In the genomic region with DNA sequence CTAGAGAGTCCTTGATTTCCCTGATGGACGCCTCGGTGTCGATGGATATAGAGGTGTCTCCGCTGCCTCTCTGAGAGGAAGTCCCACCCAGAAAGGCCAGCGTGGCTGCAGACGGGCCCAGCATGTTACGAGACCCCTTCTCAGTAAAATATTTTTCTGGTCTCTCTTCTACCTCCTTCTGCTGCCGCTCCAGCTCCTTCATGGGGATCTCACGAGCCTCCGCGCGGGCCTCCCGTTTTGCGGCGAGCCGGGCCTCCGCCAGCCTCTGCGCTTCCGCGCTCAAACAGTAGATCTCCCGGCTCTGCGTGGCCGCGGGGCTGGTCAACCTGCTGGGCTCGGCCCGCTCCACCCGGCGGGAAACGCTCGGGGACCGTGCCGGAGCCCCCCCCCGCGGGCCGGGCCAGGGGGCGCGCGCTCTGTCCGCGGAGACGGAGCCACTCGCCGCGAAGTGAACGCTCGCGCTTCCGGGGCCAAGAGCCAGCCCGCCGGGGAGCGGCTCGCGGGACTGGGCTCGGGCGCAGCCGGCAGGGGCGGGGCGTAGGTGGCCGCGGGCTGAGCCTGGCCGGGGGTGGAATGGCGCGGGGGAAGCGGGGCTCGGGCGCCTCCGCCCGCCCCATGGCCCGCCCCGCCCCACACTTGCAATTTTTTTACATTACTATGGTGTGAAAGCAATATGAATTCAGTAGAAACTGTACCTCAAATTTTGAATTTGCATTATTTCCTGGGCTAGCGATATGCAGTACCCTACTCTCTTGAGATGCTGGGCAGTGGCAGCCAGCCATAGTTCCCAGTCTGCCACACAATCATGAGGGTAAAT, we compare ENCODE assay signal across 8 cellular contexts. TPM values are rescaled to one million over a fixed set of nuclear protein-coding genes. Genes with fewer than 3 reads are reported as not detected.
A peak's percentile ranks its signal among the peaks of the same experiment; 100 is the strongest.
DNase-seq lines count a peak whose midpoint lies in the region; ATAC-seq, FAIRE-seq and TF ChIP-seq lines count a peak whose summit lies in the region.

No MANE protein-coding gene starts in this region.

- no peak overlapping the region for H3K27ac ChIP-seq in HUES64 (ENCODE audit: low read depth, low read length)
- H3K27ac ChIP-seq in right atrium auricular region = peak overlapping the region; percentile 82 to 84

- 10% methylated on average over 61 of the region's 71 CpGs for WGBS in HUES64

- H3K9ac ChIP-seq in HUES64 (ENCODE audit: low read depth, low read length) = peak overlapping the region; percentile 79

- H3K27me3 ChIP-seq in HUES64 (ENCODE audit: insufficient read depth, low read length) (peaks cover 9% of the 10 kb centered on the region), right atrium auricular region (no peaks in the 10 kb centered on the region)

- TF ChIP-seq CTCF in right atrium auricular region (IDR thresholded peaks at IDR 0.05) = peak in 1 of 2 donors; percentile 26

- H3K4me3 ChIP-seq in HUES64 (ENCODE audit: low read length) (peak overlapping the region; percentile 63), right atrium auricular region (peak overlapping the region; percentile 78 to 79)

- peak; percentile 85 for DNase-seq in Daoy (ENCODE audit: low read depth)
- peak; percentile 50 for DNase-seq in T follicular helper cell (ENCODE audit: low read depth)
- DNase-seq in amniotic epithelial cell (ENCODE audit: low read depth) = peak; percentile 57
- DNase-seq in right atrium auricular region (ENCODE audit: low spot score) = peak; percentile 60
- DNase-seq in pulmonary artery endothelial cell (ENCODE audit: low read depth, low spot score) = peak; percentile 1
- peak; percentile 93 for DNase-seq in urothelium cell line (ENCODE audit: low spot score)

- ATAC-seq in GM21515 (IDR thresholded peaks at IDR 0.05; ENCODE audit: unreplicated experiment) = peak; percentile 93

- H3K36me3 ChIP-seq in HUES64 (ENCODE audit: insufficient read depth, low read length) = no peaks in the 10 kb centered on the region
- H3K36me3 ChIP-seq in right atrium auricular region = no peaks in the 10 kb centered on the region

- H3K9me3 ChIP-seq in HUES64 (ENCODE audit: insufficient read depth, low read depth, low read length) (0 out of 2 replicates have a peak, but pooled peaks cover 6% of the 10 kb centered on the region), right atrium auricular region (no peaks in the 10 kb centered on the region)

- H3K4me1 ChIP-seq in HUES64 (ENCODE audit: insufficient read depth, low read length) = no peaks in the 10 kb centered on the region
- no peaks in the 10 kb centered on the region for H3K4me1 ChIP-seq in right atrium auricular region

- no peak for FAIRE-seq in urothelium cell line (lab: Jason Lieb, UNC)

RNA-seq across cellular contexts. Expression of a gene that starts 10.2 kb away (rescaled TPM):
- 0.11 and 0.77 TPM in 2 replicates for total RNA-seq in Daoy (2014; rRNA removed; shearing (Covaris generic))
- 1.2 TPM for polyA plus RNA-seq in HUES64 (2013, experiment 1 of 2)
- polyA plus RNA-seq in HUES64 (2013, experiment 2 of 2) = 1.3 TPM
- total RNA-seq in right atrium auricular region (1 to 10 TPM; 1.1 to 1.6 TPM), pulmonary artery endothelial cell (0.46 and 1.4 TPM in 2 replicates)

Comparison
In these comparisons a context has a peak if more than half of its experiments do, and no peak if none do; other contexts are left out.
1. DNase-seq: peak in every context shown above with its lines; median percentile 93 in urothelium cell line; 85 in Daoy; 60 in right atrium auricular region; 57 in amniotic epithelial cell; 50 in T follicular helper cell; 1 in pulmonary artery endothelial cell.